23 cellular contexts compared by ENCODE assay signal in genomic region chr13:106636492-106636891, GRCh38.
A peak's percentile ranks its signal among the peaks of the same experiment; 100 is the strongest.
DNase-seq lines count a peak whose midpoint lies in the region; ATAC-seq, FAIRE-seq and TF ChIP-seq lines count a peak whose summit lies in the region.
"Had no signal": no experiment of that assay in that cellular context is flagged by ENCODE, and none has a peak within 500 bp of the region (broad histone marks: within the 10 kb centered on the region; RNA-seq: fewer than 3 reads in every experiment).

No MANE protein-coding gene starts in this region.

- no peak overlapping the region for H3K18ac ChIP-seq in H1 (ENCODE audit: extremely low read depth, low read length)

- DNase-seq in heart right ventricle (no peak), cardiac septum (ENCODE audit: low spot score) (no peak), left ventricle myocardium superior (no peak), right cardiac atrium (no peak), H1 (ENCODE audit: low read depth in 1 of 2, low spot score in 2 of 2) (no peak), upper lobe of left lung (no peak), A172 (ENCODE audit: low spot score) (no peak)
- no peak for DNase-seq in stimulated activated naive CD4-positive, alpha-beta T cell treated with Interleukin-2 at 50 U/mL for 16 hours (lab: John Stamatoyannopoulos, UW)
- DNase-seq: 8988T; AML-193; Caco-2; Calu3; CD4-positive, alpha-beta T cell; CD8-positive, alpha-beta T cell; DMS79 treated with DMSO at 0.1 percent for 48 hours; GF-D8 had no signal

- H2AK5ac ChIP-seq in H1 (ENCODE audit: low read depth, low read length) = no peak overlapping the region

- no peak overlapping the region for H2BK15ac ChIP-seq in H1 (ENCODE audit: low read length)

- intact Hi-C loops in heart right ventricle (cut with DNase I) = loop anchor here in 1 of 10 donors (5.0 kb wide), 1 partner anchor 46 kb away; no protein-coding TSS in a partner anchor
- intact Hi-C loops in cardiac septum (cut with DNase I) = no loop called here
- intact Hi-C loops in left ventricle myocardium superior (cut with micrococcal nuclease) = no loop called here
- intact Hi-C loops in right cardiac atrium (cut with DNase I) = no loop called here

- no peaks in the 10 kb centered on the region for H3K36me3 ChIP-seq in heart right ventricle
- H3K36me3 ChIP-seq in H1 (ENCODE audit: control insufficient read depth in 2 of 4, insufficient read depth in 4 of 4, low read length in 3 of 4) = no peaks in the 10 kb centered on the region
- H3K36me3 ChIP-seq in upper lobe of left lung = no peaks in the 10 kb centered on the region
- H3K36me3 ChIP-seq: BLaER1 treated with 17β-estradiol and CSF1 and Interleukin-3, amounts not matched to agents 10 nM and 100 nM had no signal

- peaks cover 0 to 48% (median 17%) of the 10 kb centered on the region in 9 donors for H3K4me1 ChIP-seq in heart right ventricle
- peaks cover 2% of the 10 kb centered on the region for H3K4me1 ChIP-seq in right cardiac atrium (ENCODE audit: control insufficient read depth, insufficient read depth, low read length)
- no peaks in the 10 kb centered on the region for H3K4me1 ChIP-seq in H1 (replicated peaks in 1 of 4; ENCODE audit: control insufficient read depth in 3 of 4, insufficient read depth in 4 of 4, low read length in 3 of 4)
- H3K4me1 ChIP-seq in upper lobe of left lung = peaks cover 0 to 5% (median 2%) of the 10 kb centered on the region in 4 donors
- H3K4me1 ChIP-seq: A549, Caco-2 had no signal

- H3K27ac ChIP-seq in heart right ventricle = peak overlapping the region in 6 of 10 donors; percentile 4 to 55 (median 27)
- H3K27ac ChIP-seq in right cardiac atrium (ENCODE audit: low read length) = no peak overlapping the region
- H3K27ac ChIP-seq in H1 (ENCODE audit: low read depth, low read length) = no peak overlapping the region
- peak overlapping the region in 3 of 4 donors; percentile 52 to 69 (median 56) for H3K27ac ChIP-seq in upper lobe of left lung
- H3K27ac ChIP-seq: A549; BLaER1 treated with 17β-estradiol and CSF1 and Interleukin-3, amounts not matched to agents 10 nM and 100 nM; C4-2B had no signal

- H3K14ac ChIP-seq in H1 (ENCODE audit: insufficient read length) = no peak overlapping the region

- no peaks in the 10 kb centered on the region for H3K9me3 ChIP-seq in heart right ventricle
- no peaks in the 10 kb centered on the region for H3K9me3 ChIP-seq in right cardiac atrium (ENCODE audit: control insufficient read depth, low read length)
- no peaks in the 10 kb centered on the region for H3K9me3 ChIP-seq in H1 (ENCODE audit: insufficient read depth in 2 of 2, low read depth in 1 of 2, low read length in 1 of 2)
- H3K9me3 ChIP-seq in upper lobe of left lung = no peaks in the 10 kb centered on the region
- H3K9me3 ChIP-seq: A549, Caco-2 had no signal

- TF ChIP-seq EP300 in H1 (IDR thresholded peaks at IDR 0.05; ENCODE audit: borderline replicate concordance in 1 of 2, low read depth in 2 of 2, low read length in 2 of 2) = no peak
- peak in 2 of 4 donors; percentile 62 to 77 for TF ChIP-seq EP300 in upper lobe of left lung (IDR thresholded peaks at IDR 0.05)

- H2BK12ac ChIP-seq in H1 (ENCODE audit: low read depth, low read length) = 0 out of 2 replicates have a peak overlapping the region, but pooled peaks have one; percentile 39

- H4K8ac ChIP-seq in H1 (ENCODE audit: extremely low read depth, insufficient read depth, low read length) = no peak overlapping the region

- H3K79me2 ChIP-seq in H1 (ENCODE audit: control insufficient read depth in 1 of 2, insufficient read depth in 2 of 2, low read length in 2 of 2) = no peaks in the 10 kb centered on the region

- TF ChIP-seq POLR2A in H1 (IDR thresholded peaks at IDR 0.05; ENCODE audit: control extremely low read depth in 1 of 2, low read depth in 2 of 2, low read length in 2 of 2) = no peak
- no peak for TF ChIP-seq POLR2A in upper lobe of left lung (IDR thresholded peaks at IDR 0.05)

- H3K27me3 ChIP-seq in heart right ventricle (no peaks in the 10 kb centered on the region), right cardiac atrium (ENCODE audit: control insufficient read depth, insufficient read depth) (no peaks in the 10 kb centered on the region), H1 (replicated peaks in 1 of 4; ENCODE audit: control insufficient read depth in 3 of 4, extremely low read depth in 1 of 4, insufficient read depth in 3 of 4, low read length in 3 of 4) (no peaks in the 10 kb centered on the region), upper lobe of left lung (no peaks in the 10 kb centered on the region)
- H3K27me3 ChIP-seq: BLaER1 treated with 17β-estradiol and CSF1 and Interleukin-3, amounts not matched to agents 10 nM and 100 nM had no signal

- ATAC-seq in heart right ventricle (peak in 4 of 8 donors; percentile 37 to 79 (median 58)), left ventricle myocardium superior (peak; percentile 22), right cardiac atrium (no peak), upper lobe of left lung (ENCODE audit: low FRiP score in 2 of 2) (no peak)
- ATAC-seq: A549; CD8-positive, alpha-beta T cell had no signal

- no peak for FAIRE-seq in H1 (lab: Jason Lieb, UNC)
- FAIRE-seq: A549, D721Med, G401.6, GM12891, GM19239 had no signal

- CTCF ChIA-PET in H1 (lab: Charles Lee; ENCODE audit: partially characterized antibody) = interaction anchor here (0.6 to 2.6 kb wide), 4 partner anchors 8 to 435 kb away, joined by 3 to 9 read pairs (median 6); no protein-coding TSS in a partner anchor

- POLR2A ChIA-PET in H1 (lab: Charles Lee; ENCODE audit: partially characterized antibody) = no interaction called here

- no peak overlapping the region for H2BK120ac ChIP-seq in H1 (replicated peaks; ENCODE audit: low read depth, low read length)

- H4K20me1 ChIP-seq in H1 (replicated peaks in 1 of 2; ENCODE audit: control insufficient read depth in 1 of 2, insufficient read depth in 2 of 2, low read length in 2 of 2) = no peaks in the 10 kb centered on the region
- H4K20me1 ChIP-seq: BLaER1 treated with 17β-estradiol and CSF1 and Interleukin-3, amounts not matched to agents 10 nM and 100 nM had no signal

- H3K56ac ChIP-seq in H1 (replicated peaks; ENCODE audit: insufficient read length, low read depth, low read length) = no peak overlapping the region

- H3K4me2 ChIP-seq in H1 (ENCODE audit: insufficient read depth in 1 of 2, low read depth in 2 of 2, low read length in 2 of 2) = no peak overlapping the region
- H3K4me2 ChIP-seq: A549; BLaER1 treated with 17β-estradiol and CSF1 and Interleukin-3, amounts not matched to agents 10 nM and 100 nM had no signal

- 69 to 74% methylated on average over 3 of the region's 3 CpGs for WGBS in heart right ventricle, 2 donors
- 68% methylated on average over 3 of the region's 3 CpGs for WGBS in right cardiac atrium
- WGBS in H1 (ENCODE audit: extremely low coverage in 1 of 2, insufficient coverage in 1 of 2, insufficient read length in 1 of 2, insufficient replicate concordance in 2 of 2, low coverage in 1 of 2, low lambda C conversion rate in 2 of 2, missing lambda C conversion rate in 1 of 2), 2 experiments = 91% methylated on average over 3 of the region's 3 CpGs; no CpG with 5 or more reads in 1 of the 2 experiments
- WGBS in upper lobe of left lung, 2 donors = 64 to 67% methylated on average over 3 of the region's 3 CpGs

- no peak overlapping the region for H4K5ac ChIP-seq in H1 (ENCODE audit: insufficient read length, low read depth, low read length)

- H2BK20ac ChIP-seq in H1 (ENCODE audit: low read length) = no peak overlapping the region

- TF ChIP-seq RAD21 in H1 (IDR thresholded peaks at IDR 0.05 in 1 of 2, conservative IDR thresholded peaks at IDR 0.05 in 1 of 2; ENCODE audit: low read depth in 2 of 2, low read length in 2 of 2) = no peak

- H2AFZ ChIP-seq in H1 (ENCODE audit: low read length) = no peak overlapping the region

- H3K23me2 ChIP-seq in H1 (ENCODE audit: low read depth, low read length) = no peaks in the 10 kb centered on the region

- H3K79me1 ChIP-seq in H1 (ENCODE audit: low read depth, low read length) = no peaks in the 10 kb centered on the region

- no peak overlapping the region for H3K4ac ChIP-seq in H1 (replicated peaks; ENCODE audit: insufficient read length, low read depth, low read length)

- H3K9ac ChIP-seq in H1 (replicated peaks in 1 of 4; ENCODE audit: extremely low read depth in 1 of 4, low read depth in 3 of 4, low read length in 3 of 4) = no peak overlapping the region
- H3K9ac ChIP-seq: BLaER1 treated with 17β-estradiol and CSF1 and Interleukin-3, amounts not matched to agents 10 nM and 100 nM had no signal

- H3K4me3 ChIP-seq in heart right ventricle (no peak overlapping the region), right cardiac atrium (ENCODE audit: low read length) (no peak overlapping the region), H1 (ENCODE audit: extremely low read depth in 1 of 4, insufficient read depth in 2 of 4, low read depth in 3 of 4, low read length in 4 of 4) (no peak overlapping the region), upper lobe of left lung (no peak overlapping the region)
- H3K4me3 ChIP-seq: A549; BLaER1 treated with 17β-estradiol and CSF1 and Interleukin-3, amounts not matched to agents 10 nM and 100 nM had no signal

- TF ChIP-seq CTCF in heart right ventricle (IDR thresholded peaks at IDR 0.05) (no peak), H1 (IDR thresholded peaks at IDR 0.05; ENCODE audit: control extremely low read depth in 1 of 3, insufficient read depth in 1 of 3, low read depth in 1 of 3, low read length in 3 of 3) (no peak), upper lobe of left lung (IDR thresholded peaks at IDR 0.05) (no peak)

- no peak overlapping the region for H3K23ac ChIP-seq in H1 (ENCODE audit: insufficient read length)

- H2BK5ac ChIP-seq in H1 (ENCODE audit: low read depth, low read length) = no peak overlapping the region

- no peak overlapping the region for H4K91ac ChIP-seq in H1 (replicated peaks; ENCODE audit: insufficient read length, low read length)

TF ChIP-seq in H1, 55 proteins besides CTCF, POLR2A, EP300 and RAD21 (continues in another document):
- TF ChIP-seq ZNF274 (IDR thresholded peaks at IDR 0.05; ENCODE audit: borderline replicate concordance, extremely low read depth, low read length) (no peak), GTF2F1 (IDR thresholded peaks at IDR 0.05; ENCODE audit: borderline replicate concordance, low read depth, low read length) (no peak), BRCA1 (IDR thresholded peaks at IDR 0.05; ENCODE audit: low read depth, low read length) (no peak), TAF1 (IDR thresholded peaks at IDR 0.05; ENCODE audit: low read depth, low read length) (no peak), EZH2 (IDR thresholded peaks at IDR 0.05; ENCODE audit: low read depth, low read length, severe bottlenecking) (no peak), SIN3A (conservative IDR thresholded peaks at IDR 0.05 in 1 of 2, IDR thresholded peaks at IDR 0.05 in 1 of 2; ENCODE audit: low read depth in 1 of 2, low read length in 2 of 2) (no peak), SUZ12 (IDR thresholded peaks at IDR 0.05; ENCODE audit: low read length) (no peak), CEBPB (IDR thresholded peaks at IDR 0.05; ENCODE audit: low read depth, low read length) (no peak), RXRA (IDR thresholded peaks at IDR 0.05; ENCODE audit: insufficient read depth, low read depth, low read length) (no peak), TAF7 (optimal IDR thresholded peaks at IDR 0.05; ENCODE audit: borderline replicate concordance, low read depth, low read length) (no peak), GABPA (IDR thresholded peaks at IDR 0.05; ENCODE audit: borderline replicate concordance, insufficient read depth, low read length) (no peak)

Comparison
In these comparisons a context has a peak if more than half of its experiments do, and no peak if none do; other contexts are left out.
1. H3K27ac ChIP-seq: peak in heart right ventricle (6 of 10) and upper lobe of left lung (3 of 4); none in right cardiac atrium (single experiment) and H1 (single experiment).